17 cellular contexts compared by ENCODE assay signal in genomic region chr2:81389203-81389602, GRCh38.
DNase-seq lines count a peak whose midpoint lies in the region; ATAC-seq, FAIRE-seq and TF ChIP-seq lines count a peak whose summit lies in the region.
"Had no signal": no experiment of that assay in that cellular context is flagged by ENCODE, and none has a peak within 500 bp of the region (broad histone marks: within the 10 kb centered on the region; RNA-seq: fewer than 3 reads in every experiment).

No MANE protein-coding gene starts in this region.

- DNase-seq in MCF 10A (ENCODE audit: unreplicated experiment) (peak; percentile 11), mammary epithelial cell (no peak), NAMALWA (ENCODE audit: low spot score) (peak; percentile 54), K562 (ENCODE audit: extremely low read depth in 1 of 4, low spot score in 3 of 4) (peak; percentile 4 to 32 (median 8)), tibial nerve (ENCODE audit: low spot score in 2 of 2) (no peak), NCI-H1105 (lab: John Stamatoyannopoulos, UW) (no peak)
- DNase-seq: activated CD4-positive, alpha-beta T cell treated with anti-CD3 and anti-CD28 coated beads for 1 hour; activated naive CD8-positive, alpha-beta T cell treated with anti-CD3 and anti-CD28 coated beads, Interleukin-2, amount 50 U/mL, for 24 hours; activated T-cell treated with anti-CD3 and anti-CD28 coated beads, Interleukin-2, amount 50 U/mL, for 1 hour; heart right ventricle; NCI-H2081 treated with DMSO at 0.1 percent for 48 hours; NCI-H748 treated with DMSO at 0.1 percent for 48 hours; SW 1271; testis had no signal

- H3K36me3 ChIP-seq in mammary epithelial cell (ENCODE audit: insufficient read depth, low read length), result no peaks in the 10 kb centered on the region
- H3K36me3 ChIP-seq in K562 (ENCODE audit: control insufficient read depth, insufficient read depth, low read length), result no peaks in the 10 kb centered on the region
- no peaks in the 10 kb centered on the region for H3K36me3 ChIP-seq in tibial nerve
- H3K36me3 ChIP-seq: heart right ventricle had no signal

- POLR2A ChIA-PET in MCF 10A (lab: Yijun Ruan, JAX) (no interaction called here), K562 (lab: Yijun Ruan, JAX) (no interaction called here)

- peak in 1 of 2 experiments; percentile 47; a peak in 2 of 4 replicates for TF ChIP-seq RAD21 in K562 (CRISPR knock-in tag; conservative IDR thresholded peaks at IDR 0.05 in 1 of 2, IDR thresholded peaks at IDR 0.05 in 1 of 2)

- intact Hi-C loops in MCF 10A (cut with micrococcal nuclease), result no loop called here
- intact Hi-C loops in mammary epithelial cell (cut with micrococcal nuclease), result no loop called here
- intact Hi-C loops in K562 (cut with micrococcal nuclease), result no loop called here

- H3K4me2 ChIP-seq in mammary epithelial cell (ENCODE audit: insufficient read depth, low read depth, low read length), result no peak overlapping the region
- no peak overlapping the region for H3K4me2 ChIP-seq in K562 (ENCODE audit: insufficient read depth, low read length)

- 45% methylated on average over 3 of the region's 3 CpGs for WGBS in mammary epithelial cell (ENCODE audit: low coverage, missing lambda C conversion rate)
- WGBS in K562 (ENCODE audit: insufficient coverage, low coverage, missing lambda C conversion rate), result 0% methylated on average over 3 of the region's 3 CpGs
- WGBS in tibial nerve, 2 donors, result 60 to 78% methylated on average over 3 of the region's 3 CpGs

- H3K4me1 Mint-ChIP-seq in MCF 10A (ENCODE audit: insufficient read depth, unreplicated experiment), result no peaks in the 10 kb centered on the region
- H3K4me1 Mint-ChIP-seq: activated naive CD8-positive, alpha-beta T cell treated with anti-CD3 and anti-CD28 coated beads, Interleukin-2, amount 50 U/mL, for 24 hours had no signal

- no peak overlapping the region for H2AFZ ChIP-seq in mammary epithelial cell (ENCODE audit: low read depth, low read length)
- H2AFZ ChIP-seq in K562 (ENCODE audit: low read depth, low read length), result no peak overlapping the region

- no peaks in the 10 kb centered on the region for H3K9me1 ChIP-seq in K562 (ENCODE audit: control insufficient read depth, insufficient read depth, low read length)

- no peaks in the 10 kb centered on the region for H3K27me3 ChIP-seq in mammary epithelial cell (ENCODE audit: insufficient read depth, low read length)
- no peaks in the 10 kb centered on the region for H3K27me3 ChIP-seq in K562 (ENCODE audit: control insufficient read depth in 2 of 2, insufficient read depth in 2 of 2, low read length in 2 of 2)
- no peaks in the 10 kb centered on the region for H3K27me3 ChIP-seq in tibial nerve
- H3K27me3 ChIP-seq: heart right ventricle, testis had no signal

- H3K9me3 Mint-ChIP-seq in MCF 10A (ENCODE audit: unreplicated experiment), result peaks cover 10% of the 10 kb centered on the region

- BruUV-seq in MCF 10A (replicated peaks; lab: Mats Ljungman, UMichigan), result no TSS peak
- BruUV-seq in mammary epithelial cell (replicated peaks; lab: Mats Ljungman, UMichigan), result no TSS peak
- no TSS peak for BruUV-seq in K562 (replicated peaks; lab: Mats Ljungman, UMichigan)

- no peak overlapping the region for H3K4me3 ChIP-seq in mammary epithelial cell (replicated peaks in 1 of 3; ENCODE audit: insufficient read depth in 1 of 3, low read depth in 2 of 3, low read length in 3 of 3)
- no peak overlapping the region for H3K4me3 ChIP-seq in K562
- no peak overlapping the region for H3K4me3 ChIP-seq in tibial nerve
- H3K4me3 ChIP-seq: heart right ventricle, testis had no signal

- CTCF ChIA-PET in MCF 10A (lab: Yijun Ruan, JAX), result no interaction called here
- CTCF ChIA-PET in mammary epithelial cell (lab: Charles Lee; ENCODE audit: low non-redundant PET), result no interaction called here
- CTCF ChIA-PET in K562 (lab: Yijun Ruan, JAX; ENCODE audit: low intra/inter-chr PET ratio), result no interaction called here

- in situ Hi-C loops in mammary epithelial cell (cut with MboI; ENCODE audit: low sequenced_read_pairs in 2 of 2) (no loop called here), K562 (cut with MboI) (no loop called here)

- H3K27ac ChIP-seq in mammary epithelial cell (ENCODE audit: insufficient read depth, low read depth, low read length) (no peak overlapping the region), K562 (ENCODE audit: extremely low read depth, low read depth, low read length) (no peak overlapping the region), tibial nerve (no peak overlapping the region)
- H3K27ac ChIP-seq: epithelial cell of prostate, heart right ventricle, testis had no signal

- TF ChIP-seq EP300 in K562 (IDR thresholded peaks at IDR 0.05; ENCODE audit: low read length) (no peak), tibial nerve (IDR thresholded peaks at IDR 0.05) (no peak)

- no peaks in the 10 kb centered on the region for H3K79me2 ChIP-seq in mammary epithelial cell (ENCODE audit: insufficient read depth, low read length)
- H3K79me2 ChIP-seq in K562 (ENCODE audit: control insufficient read depth, insufficient read depth, low read length), result no peaks in the 10 kb centered on the region

- H3K36me3 Mint-ChIP-seq in MCF 10A (ENCODE audit: insufficient read depth, unreplicated experiment), result no peaks in the 10 kb centered on the region

- no peaks in the 10 kb centered on the region for H3K27me3 Mint-ChIP-seq in MCF 10A (ENCODE audit: insufficient read depth, unreplicated experiment)
- H3K27me3 Mint-ChIP-seq: activated naive CD8-positive, alpha-beta T cell treated with anti-CD3 and anti-CD28 coated beads, Interleukin-2, amount 50 U/mL, for 24 hours had no signal

- TF ChIP-seq POLR2A in K562 (conservative IDR thresholded peaks at IDR 0.05) (no peak), tibial nerve (IDR thresholded peaks at IDR 0.05) (no peak)

- no peak overlapping the region for H3K27ac Mint-ChIP-seq in MCF 10A (ENCODE audit: low read depth, unreplicated experiment)
- H3K27ac Mint-ChIP-seq: activated naive CD8-positive, alpha-beta T cell treated with anti-CD3 and anti-CD28 coated beads, Interleukin-2, amount 50 U/mL, for 24 hours had no signal

- peaks cover 21% of the 10 kb centered on the region for H3K9me3 ChIP-seq in mammary epithelial cell (replicated peaks; ENCODE audit: insufficient read depth, low read length)
- H3K9me3 ChIP-seq in K562 (replicated peaks; ENCODE audit: control insufficient read depth, insufficient read depth, low read depth, low read length), result no peaks in the 10 kb centered on the region
- peaks cover 0 to 8% (median 0%) of the 10 kb centered on the region in 4 donors for H3K9me3 ChIP-seq in tibial nerve
- H3K9me3 ChIP-seq: testis had no signal

- dilution Hi-C loops in mammary epithelial cell (cut with HindIII; ENCODE audit: low sequenced_read_pairs), result no loop called here

- no peak overlapping the region for H3K4me3 Mint-ChIP-seq in MCF 10A (ENCODE audit: unreplicated experiment)
- H3K4me3 Mint-ChIP-seq: activated naive CD8-positive, alpha-beta T cell treated with anti-CD3 and anti-CD28 coated beads, Interleukin-2, amount 50 U/mL, for 24 hours had no signal

- H3K9ac ChIP-seq in mammary epithelial cell (ENCODE audit: insufficient read depth, low read length) (no peak overlapping the region), K562 (ENCODE audit: insufficient read depth in 1 of 2, low read depth in 2 of 2, low read length in 2 of 2) (no peak overlapping the region)

- ATAC-seq in K562 (no peak), esophagus mucosa (no peak), HG03432 (IDR thresholded peaks at IDR 0.05; ENCODE audit: unreplicated experiment) (no peak)
- ATAC-seq: activated naive CD8-positive, alpha-beta T cell treated with anti-CD3 and anti-CD28 coated beads, Interleukin-2, amount 50 U/mL, for 24 hours; heart right ventricle had no signal

- H4K20me1 ChIP-seq in mammary epithelial cell (ENCODE audit: insufficient read depth, low read length), result no peaks in the 10 kb centered on the region
- H4K20me1 ChIP-seq in K562 (replicated peaks; ENCODE audit: control insufficient read depth, insufficient read depth, low read length), result no peaks in the 10 kb centered on the region

- peak; percentile 37 for FAIRE-seq in K562 (lab: Jason Lieb, UNC)

- peak; percentile 31 for TF ChIP-seq CTCF in MCF 10A (IDR thresholded peaks at IDR 0.05; ENCODE audit: unreplicated experiment)
- TF ChIP-seq CTCF in mammary epithelial cell (conservative IDR thresholded peaks at IDR 0.05 in 1 of 2, IDR thresholded peaks at IDR 0.05 in 1 of 2; ENCODE audit: extremely low read depth in 1 of 2, insufficient read depth in 1 of 2, low read depth in 1 of 2, low read length in 2 of 2), result peak in 1 of 2 donors; percentile 6
- TF ChIP-seq CTCF in K562 (IDR thresholded peaks at IDR 0.05 in 2 of 3, conservative IDR thresholded peaks at IDR 0.05 in 1 of 3; ENCODE audit: insufficient read depth in 2 of 3, low read depth in 1 of 3, low read length in 3 of 3), result peak in 2 of 3 experiments; percentile 40; a peak in 3 of 6 replicates
- TF ChIP-seq CTCF in tibial nerve (IDR thresholded peaks at IDR 0.05), result no peak

- no peaks in the 10 kb centered on the region for H3K4me1 ChIP-seq in mammary epithelial cell (ENCODE audit: insufficient read depth, low read length)
- H3K4me1 ChIP-seq in K562 (replicated peaks in 1 of 2; ENCODE audit: control insufficient read depth in 2 of 2, insufficient read depth in 2 of 2, low read length in 2 of 2), result no peaks in the 10 kb centered on the region
- no peaks in the 10 kb centered on the region for H3K4me1 ChIP-seq in tibial nerve
- H3K4me1 ChIP-seq: heart right ventricle, testis had no signal

TF ChIP-seq in K562, 482 proteins besides CTCF, POLR2A, EP300 and RAD21:
- peak; percentile 97 for TF ChIP-seq ZNF764 (CRISPR knock-in tag; IDR thresholded peaks at IDR 0.05; ENCODE audit: low read depth)
- TF ChIP-seq ILK (tag; IDR thresholded peaks at IDR 0.05; ENCODE audit: borderline replicate concordance, low read depth), result no peak

Comparison
In these comparisons a context has a peak if more than half of its experiments do, and no peak if none do; other contexts are left out.
1. DNase-seq: peak in MCF 10A (single experiment), NAMALWA (single experiment) and K562 (4 of 4); none in mammary epithelial cell (single experiment), tibial nerve (0 of 2) and NCI-H1105 (single experiment).
2. CTCF ChIP-seq: peak in MCF 10A (single experiment) and K562 (2 of 3); none in tibial nerve (0 of 5).